1 cellular context compared by ENCODE assay signal in the genomic region with DNA sequence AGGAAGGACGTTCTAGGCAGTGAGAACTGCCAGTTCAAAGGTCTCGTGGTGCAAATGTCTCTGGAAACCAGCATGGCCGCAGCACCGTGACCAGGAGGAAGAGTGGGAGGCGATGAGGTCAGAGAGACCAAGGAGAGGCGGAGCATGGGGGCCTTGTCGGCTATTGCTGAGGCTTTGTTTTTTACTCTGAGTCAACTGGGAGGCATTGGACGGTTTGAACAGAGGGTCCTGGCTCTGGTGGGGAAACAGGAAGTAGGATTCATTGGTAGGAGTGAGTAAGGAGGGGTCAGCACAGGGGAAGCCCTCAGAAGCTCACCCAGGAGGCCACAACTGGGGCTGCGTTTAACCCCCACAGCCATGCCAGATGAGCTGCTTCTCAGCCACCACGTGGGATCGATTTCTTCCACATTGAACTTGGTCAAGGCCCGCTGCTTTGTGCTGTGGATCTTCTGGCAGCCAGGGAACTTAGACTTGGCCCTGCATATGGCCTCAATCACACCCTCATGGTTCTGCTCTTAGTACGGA.
TF ChIP-seq lines count a peak whose summit lies in the region.

No MANE protein-coding gene starts in this region.

TF ChIP-seq in WTC11, 78 proteins besides CTCF, POLR2A, EP300 and RAD21 (continued from another document):
- TF ChIP-seq, protein P1, sequence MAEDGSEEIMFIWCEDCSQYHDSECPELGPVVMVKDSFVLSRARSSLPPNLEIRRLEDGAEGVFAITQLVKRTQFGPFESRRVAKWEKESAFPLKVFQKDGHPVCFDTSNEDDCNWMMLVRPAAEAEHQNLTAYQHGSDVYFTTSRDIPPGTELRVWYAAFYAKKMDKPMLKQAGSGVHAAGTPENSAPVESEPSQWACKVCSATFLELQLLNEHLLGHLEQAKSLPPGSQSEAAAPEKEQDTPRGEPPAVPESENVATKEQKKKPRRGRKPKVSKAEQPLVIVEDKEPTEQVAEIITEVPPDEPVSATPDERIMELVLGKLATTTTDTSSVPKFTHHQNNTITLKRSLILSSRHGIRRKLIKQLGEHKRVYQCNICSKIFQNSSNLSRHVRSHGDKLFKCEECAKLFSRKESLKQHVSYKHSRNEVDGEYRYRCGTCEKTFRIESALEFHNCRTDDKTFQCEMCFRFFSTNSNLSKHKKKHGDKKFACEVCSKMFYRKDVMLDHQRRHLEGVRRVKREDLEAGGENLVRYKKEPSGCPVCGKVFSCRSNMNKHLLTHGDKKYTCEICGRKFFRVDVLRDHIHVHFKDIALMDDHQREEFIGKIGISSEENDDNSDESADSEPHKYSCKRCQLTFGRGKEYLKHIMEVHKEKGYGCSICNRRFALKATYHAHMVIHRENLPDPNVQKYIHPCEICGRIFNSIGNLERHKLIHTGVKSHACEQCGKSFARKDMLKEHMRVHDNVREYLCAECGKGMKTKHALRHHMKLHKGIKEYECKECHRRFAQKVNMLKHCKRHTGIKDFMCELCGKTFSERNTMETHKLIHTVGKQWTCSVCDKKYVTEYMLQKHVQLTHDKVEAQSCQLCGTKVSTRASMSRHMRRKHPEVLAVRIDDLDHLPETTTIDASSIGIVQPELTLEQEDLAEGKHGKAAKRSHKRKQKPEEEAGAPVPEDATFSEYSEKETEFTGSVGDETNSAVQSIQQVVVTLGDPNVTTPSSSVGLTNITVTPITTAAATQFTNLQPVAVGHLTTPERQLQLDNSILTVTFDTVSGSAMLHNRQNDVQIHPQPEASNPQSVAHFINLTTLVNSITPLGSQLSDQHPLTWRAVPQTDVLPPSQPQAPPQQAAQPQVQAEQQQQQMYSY (CRISPR knock-in tag; IDR thresholded peaks at IDR 0.05) = no peak
- TF ChIP-seq, protein P2, sequence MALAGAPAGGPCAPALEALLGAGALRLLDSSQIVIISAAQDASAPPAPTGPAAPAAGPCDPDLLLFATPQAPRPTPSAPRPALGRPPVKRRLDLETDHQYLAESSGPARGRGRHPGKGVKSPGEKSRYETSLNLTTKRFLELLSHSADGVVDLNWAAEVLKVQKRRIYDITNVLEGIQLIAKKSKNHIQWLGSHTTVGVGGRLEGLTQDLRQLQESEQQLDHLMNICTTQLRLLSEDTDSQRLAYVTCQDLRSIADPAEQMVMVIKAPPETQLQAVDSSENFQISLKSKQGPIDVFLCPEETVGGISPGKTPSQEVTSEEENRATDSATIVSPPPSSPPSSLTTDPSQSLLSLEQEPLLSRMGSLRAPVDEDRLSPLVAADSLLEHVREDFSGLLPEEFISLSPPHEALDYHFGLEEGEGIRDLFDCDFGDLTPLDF (CRISPR knock-in tag; IDR thresholded peaks at IDR 0.05) = no peak
- TF ChIP-seq FOXP1 (CRISPR knock-in tag; IDR thresholded peaks at IDR 0.05; ENCODE audit: borderline replicate concordance) = no peak
- no peak for TF ChIP-seq NFE2L1 (CRISPR knock-in tag; IDR thresholded peaks at IDR 0.05)
